Comparison of ENCODE assay signal across 8 cellular contexts in genomic region chr7:96321041-96321669, GRCh38. TPM values are rescaled to one million over a fixed set of nuclear protein-coding genes. Genes with fewer than 3 reads are reported as not detected.
DNase-seq lines count a peak whose midpoint lies in the region; ATAC-seq and TF ChIP-seq lines count a peak whose summit lies in the region.

No MANE protein-coding gene starts in this region.

- H3K9me3 ChIP-seq in DND-41 (ENCODE audit: insufficient read depth, low read length, severe bottlenecking) (no peaks in the 10 kb centered on the region), HUES48 (ENCODE audit: control insufficient read depth, insufficient read depth, low read length) (no peaks in the 10 kb centered on the region), OCI-LY3 (ENCODE audit: insufficient read depth, low read length) (peaks cover 4% of the 10 kb centered on the region; the same call in 1 of the 2 replicates)

- H3K4me1 Mint-ChIP-seq in glutamatergic neuron (ENCODE audit: low read depth, unreplicated experiment), result peaks cover 8% of the 10 kb centered on the region

- H3K79me2 ChIP-seq in DND-41 (ENCODE audit: insufficient read depth, low read length) (no peaks in the 10 kb centered on the region), OCI-LY3 (ENCODE audit: low read length) (peaks cover 55% of the 10 kb centered on the region)

- H3K27me3 ChIP-seq in DND-41 (ENCODE audit: insufficient read depth, low read length, poor library complexity), result peaks cover 3% of the 10 kb centered on the region
- no peaks in the 10 kb centered on the region for H3K27me3 ChIP-seq in HUES48 (ENCODE audit: control insufficient read depth, insufficient read depth, low read length)
- no peaks in the 10 kb centered on the region for H3K27me3 ChIP-seq in OCI-LY3 (ENCODE audit: low read depth, low read length)

- DNase-seq in DND-41 (peak; percentile 57), glutamatergic neuron (peak; percentile 70), omental fat pad (ENCODE audit: low spot score) (peak; percentile 63)
- peak in 1 of 2 donors; percentile 59 for DNase-seq in activated naive CD4-positive, alpha-beta T cell treated with anti-CD3 and anti-CD28 coated beads, Interleukin-2, amount 50 U/mL, for 72 hours (ENCODE audit: low spot score in 2 of 2)

- WGBS in urinary bladder, result under 1% methylated on average over 22 of the region's 22 CpGs

- H4K20me1 ChIP-seq in DND-41 (ENCODE audit: insufficient read depth, low read length) (no peaks in the 10 kb centered on the region), OCI-LY3 (ENCODE audit: insufficient read depth, low read length) (peaks cover 25% of the 10 kb centered on the region)

- H3K4me3 Mint-ChIP-seq in glutamatergic neuron (ENCODE audit: unreplicated experiment), result peak overlapping the region; percentile 96

- H3K36me3 Mint-ChIP-seq in activated naive CD4-positive, alpha-beta T cell treated with anti-CD3 and anti-CD28 coated beads, Interleukin-2, amount 50 U/mL, for 72 hours, result peaks cover 6 to 10% of the 10 kb centered on the region in 2 donors
- H3K36me3 Mint-ChIP-seq in glutamatergic neuron (ENCODE audit: unreplicated experiment), result no peaks in the 10 kb centered on the region

- ATAC-seq in DND-41 (ENCODE audit: insufficient read depth, low read depth), result peak; percentile 76
- ATAC-seq in GM21515 (IDR thresholded peaks at IDR 0.05; ENCODE audit: unreplicated experiment), result peak; percentile 54
- peak; percentile 38 to 53 for ATAC-seq in activated naive CD4-positive, alpha-beta T cell treated with anti-CD3 and anti-CD28 coated beads, Interleukin-2, amount 50 U/mL, for 72 hours
- ATAC-seq in omental fat pad (ENCODE audit: low FRiP score), result peak; percentile 83

- H2AFZ ChIP-seq in DND-41 (ENCODE audit: low read depth, low read length) (peak overlapping the region; percentile 68), OCI-LY3 (ENCODE audit: low read depth, low read length) (peak overlapping the region; percentile 87)

- peak overlapping the region; percentile 26 to 95 for H3K27ac Mint-ChIP-seq in activated naive CD4-positive, alpha-beta T cell treated with anti-CD3 and anti-CD28 coated beads, Interleukin-2, amount 50 U/mL, for 72 hours
- H3K27ac Mint-ChIP-seq in glutamatergic neuron (ENCODE audit: unreplicated experiment), result peak overlapping the region; percentile 77

- H3K4me3 ChIP-seq in DND-41 (ENCODE audit: low read depth in 1 of 2, low read length in 2 of 2) (peak overlapping the region; percentile 22 to 59; a peak in 3 of 4 replicates), HUES48 (ENCODE audit: low read depth, low read length) (peak overlapping the region; percentile 77), OCI-LY3 (ENCODE audit: low read length) (peak overlapping the region; percentile 87), urinary bladder (ENCODE audit: low read depth, low read length) (peak overlapping the region; percentile 91)

- no peak for TF ChIP-seq CTCF in DND-41 (IDR thresholded peaks at IDR 0.05; ENCODE audit: borderline replicate concordance, extremely low read depth, low read length, poor library complexity, severe bottlenecking)
- TF ChIP-seq CTCF in OCI-LY3 (IDR thresholded peaks at IDR 0.05; ENCODE audit: low read depth, low read length), result no peak
- TF ChIP-seq CTCF in glutamatergic neuron (IDR thresholded peaks at IDR 0.05; ENCODE audit: partially characterized antibody, unreplicated experiment), result no peak
- no peak for TF ChIP-seq CTCF in omental fat pad (IDR thresholded peaks at IDR 0.05)

- H3K9me3 Mint-ChIP-seq in activated naive CD4-positive, alpha-beta T cell treated with anti-CD3 and anti-CD28 coated beads, Interleukin-2, amount 50 U/mL, for 72 hours, result peaks cover 3 to 4% of the 10 kb centered on the region in 2 donors
- no peaks in the 10 kb centered on the region for H3K9me3 Mint-ChIP-seq in glutamatergic neuron (ENCODE audit: unreplicated experiment)

- H3K27ac ChIP-seq in DND-41 (ENCODE audit: low read length) (peak overlapping the region; percentile 67), HUES48 (ENCODE audit: low read depth, low read length) (peak overlapping the region; percentile 97), OCI-LY3 (ENCODE audit: low read length) (peak overlapping the region; percentile 78), urinary bladder (ENCODE audit: low read depth) (peak overlapping the region; percentile 97)

- H3K27me3 Mint-ChIP-seq in glutamatergic neuron (ENCODE audit: unreplicated experiment), result peaks cover 4% of the 10 kb centered on the region

- H3K36me3 ChIP-seq in DND-41 (ENCODE audit: insufficient read depth, low read length), result no peaks in the 10 kb centered on the region
- no peaks in the 10 kb centered on the region for H3K36me3 ChIP-seq in HUES48 (ENCODE audit: control insufficient read depth, insufficient read depth, low read length)
- H3K36me3 ChIP-seq in OCI-LY3 (replicated peaks; ENCODE audit: low read depth, low read length), result peaks cover 8% of the 10 kb centered on the region
- H3K36me3 ChIP-seq in urinary bladder (ENCODE audit: insufficient read depth), result no peaks in the 10 kb centered on the region

- H3K4me1 ChIP-seq in DND-41 (ENCODE audit: insufficient read depth, low read length), result peaks cover 22% of the 10 kb centered on the region
- H3K4me1 ChIP-seq in HUES48 (ENCODE audit: control insufficient read depth, insufficient read depth, low read length), result peaks cover 20% of the 10 kb centered on the region
- H3K4me1 ChIP-seq in OCI-LY3 (ENCODE audit: low read length), result peaks cover 26% of the 10 kb centered on the region
- no peaks in the 10 kb centered on the region for H3K4me1 ChIP-seq in urinary bladder (ENCODE audit: insufficient read depth)

- H3K4me2 ChIP-seq in DND-41 (ENCODE audit: insufficient read depth, low read length) (peak overlapping the region; percentile 66), OCI-LY3 (ENCODE audit: low read length) (peak overlapping the region; percentile 85)

- H3K9ac ChIP-seq in DND-41 (ENCODE audit: low read depth, low read length), result peak overlapping the region; percentile 67
- H3K9ac ChIP-seq in HUES48 (ENCODE audit: low read depth, low read length), result peak overlapping the region; percentile 89
- H3K9ac ChIP-seq in OCI-LY3 (ENCODE audit: low read length), result peak overlapping the region; percentile 89

RNA-seq across cellular contexts. Expression of gene SLC25A13, which starts 0.7 kb away (rescaled TPM):
- 10 to 100 TPM; 13.2 to 13.7 TPM for total RNA-seq in activated naive CD4-positive, alpha-beta T cell treated with anti-CD3 and anti-CD28 coated beads, Interleukin-2, amount 50 U/mL, for 72 hours
- total RNA-seq in glutamatergic neuron (ENCODE audit: unreplicated experiment) (48.5 TPM), omental fat pad (10 to 100 TPM; 24.2 to 51.1 (median 24.7) TPM), urinary bladder (30.5 TPM)
- 11.5 TPM for polyA plus RNA-seq in urinary bladder

Comparison
In these comparisons a context has a peak if more than half of its experiments do, and no peak if none do; other contexts are left out.
1. H3K4me3 ChIP-seq: peak in every context shown above with its lines; median percentile 91 in urinary bladder; 87 in OCI-LY3; 77 in HUES48; 40 in DND-41.